In the genomic region with DNA sequence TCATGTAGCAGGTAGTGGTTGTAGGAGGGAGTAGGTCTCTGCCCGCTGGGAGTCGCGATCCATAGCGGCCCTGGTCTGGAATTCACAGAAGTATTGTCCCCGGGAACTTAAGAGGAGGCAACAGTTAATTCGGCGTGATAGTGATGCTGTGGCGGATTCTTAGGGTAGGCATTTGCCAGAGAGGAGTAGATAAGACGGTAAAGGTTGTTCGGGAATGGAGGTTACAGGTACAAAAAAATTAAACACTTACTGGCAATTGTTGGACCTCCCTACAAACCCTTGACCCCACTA, we compare ENCODE assay signal across 8 cellular contexts. TPM values are rescaled to one million over a fixed set of nuclear protein-coding genes. Genes with fewer than 3 reads are reported as not detected.
DNase-seq lines count a peak whose midpoint lies in the region; ATAC-seq, FAIRE-seq and TF ChIP-seq lines count a peak whose summit lies in the region.

No MANE protein-coding gene starts in this region.

- ATAC-seq in GM12878 (no peak), lower lobe of right lung (no peak), upper lobe of left lung (ENCODE audit: low FRiP score in 2 of 2) (no peak), GM18520 (IDR thresholded peaks at IDR 0.05; ENCODE audit: unreplicated experiment) (no peak)

- no peak for FAIRE-seq in GM12878 (lab: Jason Lieb, UNC)

- peak overlapping the region; percentile 85 for H3K4me3 ChIP-seq in GM12878
- H3K4me3 ChIP-seq in lower lobe of right lung, result peak overlapping the region; percentile 86
- peak overlapping the region; percentile 64 to 84 (median 71) for H3K4me3 ChIP-seq in upper lobe of left lung

- H3K36me3 ChIP-seq in GM12878 (ENCODE audit: control insufficient read depth in 2 of 2, insufficient read depth in 2 of 2, low read length in 1 of 2) (0 out of 4 replicates have a peak, but pooled peaks cover 0 to 8% of the 10 kb centered on the region in 2 experiments), lower lobe of right lung (peaks cover 5% of the 10 kb centered on the region), upper lobe of left lung (peaks cover 1 to 12% (median 2%) of the 10 kb centered on the region in 4 donors)

- TF ChIP-seq CTCF in GM12878 (IDR thresholded peaks at IDR 0.05 in 2 of 3, conservative IDR thresholded peaks at IDR 0.05 in 1 of 3; ENCODE audit: control insufficient read depth in 2 of 3, extremely low read depth in 1 of 3, insufficient read depth in 1 of 3, low read depth in 3 of 3, low read length in 3 of 3) (no peak), lower lobe of right lung (IDR thresholded peaks at IDR 0.05) (no peak), upper lobe of left lung (IDR thresholded peaks at IDR 0.05) (no peak)

- peak overlapping the region; percentile 23 for H3K4me2 ChIP-seq in GM12878 (ENCODE audit: control insufficient read depth, insufficient read depth)

- POLR2A ChIA-PET in GM12878 (lab: Charles Lee), result no interaction called here

- no peak for DNase-seq in activated naive CD4-positive, alpha-beta T cell treated with Interleukin-2 at 50 U/mL for 16 hours
- DNase-seq in GM12878 (ENCODE audit: low read depth, low spot score), result no peak
- no peak for DNase-seq in lower lobe of right lung
- no peak for DNase-seq in upper lobe of left lung
- DNase-seq in C1 segment of cervical spinal cord (lab: John Stamatoyannopoulos, UW), result no peak
- no peak for DNase-seq in NCI-H187 (lab: John Stamatoyannopoulos, UW)

- peak overlapping the region; percentile 98 for H3K9ac ChIP-seq in GM12878 (ENCODE audit: control insufficient read depth, insufficient read depth, low read length)

- SMC1A ChIA-PET in GM12878 (lab: Charles Lee; ENCODE audit: uncharacterized antibody, unreplicated experiment), result no interaction called here

- peak overlapping the region; percentile 93 for H3K4me3 Mint-ChIP-seq in activated naive CD4-positive, alpha-beta T cell treated with anti-CD3 and anti-CD28 coated beads, Interleukin-2, amount 50 U/mL, for 24 hours

- H3K27ac ChIP-seq in GM12878 (ENCODE audit: control insufficient read depth, insufficient read depth), result peak overlapping the region; percentile 93
- H3K27ac ChIP-seq in lower lobe of right lung, result peak overlapping the region; percentile 96
- H3K27ac ChIP-seq in upper lobe of left lung, result peak overlapping the region; percentile 87 to 96 (median 94)

- WGBS in GM12878 (ENCODE audit: insufficient coverage, insufficient replicate concordance, low lambda C conversion rate, missing lambda C conversion rate), result 3% methylated on average over 10 of the region's 10 CpGs
- WGBS in upper lobe of left lung, 2 donors, result 1 to 3% methylated on average over 10 of the region's 10 CpGs

- peaks cover 74% of the 10 kb centered on the region for H3K4me1 Mint-ChIP-seq in activated naive CD4-positive, alpha-beta T cell treated with anti-CD3 and anti-CD28 coated beads, Interleukin-2, amount 50 U/mL, for 24 hours

- H4K20me1 ChIP-seq in GM12878 (ENCODE audit: control insufficient read depth, insufficient read depth), result no peaks in the 10 kb centered on the region

- TF ChIP-seq POLR2A in GM12878 (IDR thresholded peaks at IDR 0.05; ENCODE audit: low read depth, low read length) (no peak), upper lobe of left lung (IDR thresholded peaks at IDR 0.05) (no peak)

- H3K9me3 ChIP-seq in GM12878 (replicated peaks; ENCODE audit: control insufficient read depth, insufficient read depth, low read length), result no peaks in the 10 kb centered on the region; the same call in 2 of the 3 replicates
- no peaks in the 10 kb centered on the region for H3K9me3 ChIP-seq in lower lobe of right lung
- H3K9me3 ChIP-seq in upper lobe of left lung, result no peaks in the 10 kb centered on the region

- peak overlapping the region; percentile 85 for H3K27ac Mint-ChIP-seq in activated naive CD4-positive, alpha-beta T cell treated with anti-CD3 and anti-CD28 coated beads, Interleukin-2, amount 50 U/mL, for 24 hours

- CTCF ChIA-PET in GM12878 (lab: Yijun Ruan, JAX), result no interaction called here

- H3K36me3 Mint-ChIP-seq in activated naive CD4-positive, alpha-beta T cell treated with anti-CD3 and anti-CD28 coated beads, Interleukin-2, amount 50 U/mL, for 24 hours, result peaks cover 16% of the 10 kb centered on the region

- no peaks in the 10 kb centered on the region for H3K9me3 Mint-ChIP-seq in activated naive CD4-positive, alpha-beta T cell treated with anti-CD3 and anti-CD28 coated beads, Interleukin-2, amount 50 U/mL, for 24 hours

- TF ChIP-seq EP300 in GM12878 (IDR thresholded peaks at IDR 0.05; ENCODE audit: borderline replicate concordance in 1 of 2, control insufficient read depth in 1 of 2, low read depth in 2 of 2, low read length in 2 of 2) (no peak), upper lobe of left lung (IDR thresholded peaks at IDR 0.05) (no peak)

- in situ Hi-C loops in GM12878 (cut with MboI), result loop anchor here (25.0 kb wide), 2 partner anchors 497 to 1653 kb away; partner anchors contain the start of genes ABHD17B, C9orf85 and PTAR1

- peak overlapping the region; percentile 96; the same call in 1 of the 2 replicates for H2AFZ ChIP-seq in GM12878 (ENCODE audit: control insufficient read depth, low read depth, low read length)

- no peaks in the 10 kb centered on the region for H3K27me3 ChIP-seq in GM12878 (replicated peaks in 1 of 2; ENCODE audit: control insufficient read depth in 2 of 2, insufficient read depth in 2 of 2, low read length in 1 of 2)
- no peaks in the 10 kb centered on the region for H3K27me3 ChIP-seq in lower lobe of right lung (ENCODE audit: low read depth)
- no peaks in the 10 kb centered on the region for H3K27me3 ChIP-seq in upper lobe of left lung

- TSS peak; percentile 69 for BruUV-seq in GM12878 (replicated peaks; lab: Mats Ljungman, UMichigan)

- intact Hi-C loops in GM12878 (cut with micrococcal nuclease; ENCODE audit: unreplicated experiment), result no loop called here
- intact Hi-C loops in lower lobe of right lung (cut with DNase I), result no loop called here

- RAD21 ChIA-PET in GM12878 (lab: Charles Lee; ENCODE audit: unreplicated experiment), result interaction anchor here (1.1 kb wide), 1 partner anchor 151 kb away, joined by 3 read pairs; no protein-coding TSS in a partner anchor

- peaks cover 51% of the 10 kb centered on the region for H3K79me2 ChIP-seq in GM12878 (ENCODE audit: control insufficient read depth, insufficient read depth, low read length)

- no peaks in the 10 kb centered on the region for H3K27me3 Mint-ChIP-seq in activated naive CD4-positive, alpha-beta T cell treated with anti-CD3 and anti-CD28 coated beads, Interleukin-2, amount 50 U/mL, for 24 hours

- H3K4me1 ChIP-seq in GM12878 (ENCODE audit: control insufficient read depth, insufficient read depth, low read length) (peaks cover 14% of the 10 kb centered on the region), lower lobe of right lung (peaks cover 56% of the 10 kb centered on the region), upper lobe of left lung (peaks cover 27 to 54% (median 43%) of the 10 kb centered on the region in 4 donors)

- TF ChIP-seq RAD21 in GM12878 (IDR thresholded peaks at IDR 0.05; ENCODE audit: insufficient read depth, low read depth, low read length), result no peak

TF ChIP-seq in GM12878, 131 proteins besides CTCF, POLR2A, EP300 and RAD21:
- no peak for TF ChIP-seq RAD51 (IDR thresholded peaks at IDR 0.05)
- no peak for TF ChIP-seq IRF4 (IDR thresholded peaks at IDR 0.05; ENCODE audit: low read depth, low read length)
- peak; percentile 12; the same call in 1 of the 2 replicates for TF ChIP-seq DPF2 (IDR thresholded peaks at IDR 0.05)
- no peak for TF ChIP-seq ZNF384 (IDR thresholded peaks at IDR 0.05; ENCODE audit: borderline replicate concordance, low read depth, low read length)
- TF ChIP-seq, protein P1, sequence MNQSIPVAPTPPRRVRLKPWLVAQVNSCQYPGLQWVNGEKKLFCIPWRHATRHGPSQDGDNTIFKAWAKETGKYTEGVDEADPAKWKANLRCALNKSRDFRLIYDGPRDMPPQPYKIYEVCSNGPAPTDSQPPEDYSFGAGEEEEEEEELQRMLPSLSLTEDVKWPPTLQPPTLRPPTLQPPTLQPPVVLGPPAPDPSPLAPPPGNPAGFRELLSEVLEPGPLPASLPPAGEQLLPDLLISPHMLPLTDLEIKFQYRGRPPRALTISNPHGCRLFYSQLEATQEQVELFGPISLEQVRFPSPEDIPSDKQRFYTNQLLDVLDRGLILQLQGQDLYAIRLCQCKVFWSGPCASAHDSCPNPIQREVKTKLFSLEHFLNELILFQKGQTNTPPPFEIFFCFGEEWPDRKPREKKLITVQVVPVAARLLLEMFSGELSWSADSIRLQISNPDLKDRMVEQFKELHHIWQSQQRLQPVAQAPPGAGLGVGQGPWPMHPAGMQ (IDR thresholded peaks at IDR 0.05; ENCODE audit: borderline replicate concordance), result no peak
- no peak for TF ChIP-seq GATAD2B (conservative IDR thresholded peaks at IDR 0.05; ENCODE audit: low read depth)
- TF ChIP-seq MYB (IDR thresholded peaks at IDR 0.05; ENCODE audit: borderline replicate concordance, low read depth, low read length), result no peak
- peak; percentile 10; the same call in 1 of the 2 replicates for TF ChIP-seq IKZF1 (conservative IDR thresholded peaks at IDR 0.05)

RNA-seq across cellular contexts. Expression of gene SMC5, which starts 0.7 kb away (rescaled TPM):
- 63.3 and 78.4 TPM in 2 replicates for total RNA-seq in GM12878 (2013; cell fraction: nucleolus; rRNA removed)
- 27.1 and 30.6 TPM in 2 replicates for total RNA-seq in GM12878 (2014; rRNA removed)
- 47.1 and 49.2 TPM in 2 replicates for total RNA-seq in GM12878 (2014; rRNA removed; fragmentation: Illumina TruSeq; extraction: Trizol)
- 21.1 and 21.7 TPM in 2 replicates for total RNA-seq in GM12878 (2021)
- polyA plus RNA-seq in GM12878 (2011; ENCODE audit: low read depth), result 8.7 TPM
- polyA plus RNA-seq in GM12878 (2011; rRNA removed), result 25.0 and 48.2 TPM in 2 replicates
- polyA plus RNA-seq in GM12878 (2011; cell fraction: cytosol; rRNA removed), result 6.8 and 7.5 TPM in 2 replicates
- 16.7 and 31.1 TPM in 2 replicates for polyA plus RNA-seq in GM12878 (2011; cell fraction: nucleus; rRNA removed)
- 15.6 and 17.3 TPM in 2 replicates for polyA plus RNA-seq in GM12878 (2012)
- polyA plus RNA-seq in GM12878 (2014; fragmentation: Illumina TruSeq; extraction: Trizol), result 38.7 and 53.9 TPM in 2 replicates
- 1 to 10 TPM; 6.5 to 7.2 TPM for polyA plus RNA-seq in GM12878 (2014; fragmentation: Nextera tagmentation; extraction: Ambion mirVana)
- 19.8 and 22.5 TPM in 2 replicates for polyA plus RNA-seq in GM12878 (2014; rRNA removed)
- polyA plus RNA-seq in GM12878 (2016; fragmentation: Nextera tagmentation; extraction: Ambion mirVana), result 10 to 100 TPM; 16.4 to 23.3 TPM
- 11.3 and 13.8 TPM in 2 replicates for polyA minus RNA-seq in GM12878 (2011; rRNA and poly(A)+ RNA removed)
- 7.2 and 15.9 TPM in 2 replicates for polyA minus RNA-seq in GM12878 (2011; cell fraction: cytosol; rRNA and poly(A)+ RNA removed)
- 17.5 and 24.8 TPM in 2 replicates for polyA minus RNA-seq in GM12878 (2011; cell fraction: nucleus; rRNA and poly(A)+ RNA removed)
- total RNA-seq in lower lobe of right lung, result 30.3 TPM
- total RNA-seq in upper lobe of left lung, result 10 to 100 TPM; 18.8 to 60.7 (median 28.2) TPM
